ENCODE assay signal across 31 cellular contexts in the genomic region with DNA sequence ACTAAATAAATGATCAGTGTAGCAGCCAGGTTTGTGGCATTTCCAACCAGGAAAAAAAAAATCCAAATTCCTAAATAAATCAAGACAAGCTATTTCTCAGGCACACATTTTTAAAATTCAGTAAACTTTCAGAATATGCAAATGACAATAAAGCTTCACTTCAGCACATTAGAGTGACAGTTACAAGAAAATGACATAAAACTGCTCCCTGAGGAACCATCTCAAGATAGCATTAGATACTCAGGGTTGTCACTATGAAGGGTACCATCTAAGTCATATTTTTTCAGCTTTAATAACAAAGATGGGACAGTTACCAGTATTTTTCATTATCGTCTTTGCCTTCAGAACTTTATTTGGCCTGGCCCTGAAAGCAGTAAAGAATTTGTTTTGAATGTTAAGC.
DNase-seq lines count a peak whose midpoint lies in the region; ATAC-seq and TF ChIP-seq lines count a peak whose summit lies in the region.
"Had no signal": no experiment of that assay in that cellular context is flagged by ENCODE, and none has a peak within 500 bp of the region (broad histone marks: within the 10 kb centered on the region; RNA-seq: fewer than 3 reads in every experiment).

No MANE protein-coding gene starts in this region.

- TF ChIP-seq EP300 in neural cell (conservative IDR thresholded peaks at IDR 0.05; ENCODE audit: poor library complexity, severe bottlenecking) = peak; percentile 97

- no peaks in the 10 kb centered on the region for H3K9me2 ChIP-seq in hepatocyte (replicated peaks; ENCODE audit: insufficient read depth)
- H3K9me2 ChIP-seq in neural cell (ENCODE audit: insufficient read depth, low read length) = no peaks in the 10 kb centered on the region

- peaks cover 5% of the 10 kb centered on the region for H3K79me2 ChIP-seq in hepatocyte
- no peaks in the 10 kb centered on the region for H3K79me2 ChIP-seq in neural cell (replicated peaks; ENCODE audit: insufficient read depth, low read length)

- DNase-seq in hepatocyte (ENCODE audit: low spot score) (no peak), T-helper 2 cell (no peak), mucosa of descending colon (no peak)
- no peak for DNase-seq in effector CD4-positive, alpha-beta T cell
- DNase-seq: 8988T; ACHN; AML-193; BE2C; C1 segment of cervical spinal cord; Caco-2; Calu3; CD4-positive, alpha-beta memory T cell; CD4-positive, alpha-beta T cell; CD4-positive, CD25-positive, alpha-beta regulatory T cell; CD8-positive, alpha-beta memory T cell; CD8-positive, alpha-beta T cell; COR-L47; DMS 273 treated with DMSO at 0.1 percent for 48 hours; DMS153; DMS53; DMS79; DMS79 treated with DMSO at 0.1 percent for 48 hours; DND-41; EL had no signal

- H3K4me3 ChIP-seq in hepatocyte (no peak overlapping the region), neural cell (ENCODE audit: low read length) (peak overlapping the region; percentile 27), mucosa of descending colon (no peak overlapping the region)
- H3K4me3 ChIP-seq: A549; BLaER1; BLaER1 treated with 17β-estradiol and CSF1 and Interleukin-3, amounts not matched to agents 10 nM and 100 nM had no signal

- H4K20me1 ChIP-seq in hepatocyte (ENCODE audit: insufficient read depth, poor library complexity, severe bottlenecking) (peaks cover 2% of the 10 kb centered on the region), neural cell (ENCODE audit: insufficient read depth) (no peaks in the 10 kb centered on the region)
- H4K20me1 ChIP-seq: BLaER1; BLaER1 treated with 17β-estradiol and CSF1 and Interleukin-3, amounts not matched to agents 10 nM and 100 nM had no signal

- intact Hi-C loops in mucosa of descending colon (cut with DNase I, micrococcal nuclease) = no loop called here

- H3K4me1 ChIP-seq in hepatocyte (ENCODE audit: insufficient read depth) (no peaks in the 10 kb centered on the region), mucosa of descending colon (ENCODE audit: low read depth) (no peaks in the 10 kb centered on the region)
- H3K4me1 ChIP-seq: A549, BE2C, BLaER1, Caco-2 had no signal

- H3K27ac ChIP-seq in VCaP (peak overlapping the region; percentile 17; the same call in 1 of the 2 replicates), hepatocyte (peak overlapping the region; percentile 74), neural cell (ENCODE audit: low read length) (peak overlapping the region; percentile 83)
- H3K27ac ChIP-seq: 22Rv1; A549; BLaER1; BLaER1 treated with 17β-estradiol and CSF1 and Interleukin-3, amounts not matched to agents 10 nM and 100 nM; C4-2B had no signal

- H3K9me3 ChIP-seq in hepatocyte (ENCODE audit: low read depth) (peaks cover 3% of the 10 kb centered on the region), neural cell (ENCODE audit: low read length) (no peaks in the 10 kb centered on the region), mucosa of descending colon (no peaks in the 10 kb centered on the region)
- H3K9me3 ChIP-seq: A549, BE2C had no signal

- 91% methylated on average over 1 of the region's 1 CpG for WGBS in hepatocyte (ENCODE audit: low lambda C conversion rate, missing lambda C conversion rate)

- H3K36me3 ChIP-seq in hepatocyte (replicated peaks; ENCODE audit: insufficient read depth, low read depth) (no peaks in the 10 kb centered on the region), neural cell (ENCODE audit: insufficient read depth, low read length) (no peaks in the 10 kb centered on the region), mucosa of descending colon (ENCODE audit: low read depth) (no peaks in the 10 kb centered on the region)
- H3K36me3 ChIP-seq: BE2C; BLaER1; BLaER1 treated with 17β-estradiol and CSF1 and Interleukin-3, amounts not matched to agents 10 nM and 100 nM had no signal

- H3K4me2 ChIP-seq in hepatocyte (no peak overlapping the region), neural cell (ENCODE audit: low read length) (no peak overlapping the region)
- H3K4me2 ChIP-seq: A549, BLaER1 had no signal

- H3K27me3 ChIP-seq in hepatocyte (no peaks in the 10 kb centered on the region), neural cell (ENCODE audit: insufficient read depth, low read depth, low read length) (no peaks in the 10 kb centered on the region)
- H3K27me3 ChIP-seq: BE2C; BLaER1; BLaER1 treated with 17β-estradiol and CSF1 and Interleukin-3, amounts not matched to agents 10 nM and 100 nM had no signal

- ATAC-seq in mucosa of descending colon = no peak
- ATAC-seq: A549; CD8-positive, alpha-beta T cell had no signal

- H2AFZ ChIP-seq in hepatocyte (no peak overlapping the region), neural cell (ENCODE audit: low read depth, low read length) (no peak overlapping the region)

- peaks cover 2% of the 10 kb centered on the region for H3F3A ChIP-seq in neural cell (ENCODE audit: insufficient read depth, low read length, poor library complexity, severe bottlenecking)

- no peak for TF ChIP-seq CTCF in VCaP (conservative IDR thresholded peaks at IDR 0.05)
- TF ChIP-seq CTCF in hepatocyte (IDR thresholded peaks at IDR 0.05; ENCODE audit: poor library complexity) = no peak
- no peak for TF ChIP-seq CTCF in neural cell (IDR thresholded peaks at IDR 0.05; ENCODE audit: poor library complexity, severe bottlenecking)
- no peak for TF ChIP-seq CTCF in mucosa of descending colon (IDR thresholded peaks at IDR 0.05)

- no peak for TF ChIP-seq RAD21 in neural cell (conservative IDR thresholded peaks at IDR 0.05)

- peak overlapping the region; percentile 37 for H3K9ac ChIP-seq in neural cell (ENCODE audit: low read length)
- H3K9ac ChIP-seq: BLaER1; BLaER1 treated with 17β-estradiol and CSF1 and Interleukin-3, amounts not matched to agents 10 nM and 100 nM had no signal

TF ChIP-seq in neural cell, 6 proteins besides CTCF, POLR2A, EP300 and RAD21:
- TF ChIP-seq TAF1 (IDR thresholded peaks at IDR 0.05; ENCODE audit: low read depth) (no peak), SMC3 (conservative IDR thresholded peaks at IDR 0.05; ENCODE audit: poor library complexity) (peak; percentile 23), MXI1 (conservative IDR thresholded peaks at IDR 0.05; ENCODE audit: poor library complexity, severe bottlenecking) (no peak), POLR2AphosphoS5 (IDR thresholded peaks at IDR 0.05) (peak; percentile 69)
- TF ChIP-seq, protein P1, sequence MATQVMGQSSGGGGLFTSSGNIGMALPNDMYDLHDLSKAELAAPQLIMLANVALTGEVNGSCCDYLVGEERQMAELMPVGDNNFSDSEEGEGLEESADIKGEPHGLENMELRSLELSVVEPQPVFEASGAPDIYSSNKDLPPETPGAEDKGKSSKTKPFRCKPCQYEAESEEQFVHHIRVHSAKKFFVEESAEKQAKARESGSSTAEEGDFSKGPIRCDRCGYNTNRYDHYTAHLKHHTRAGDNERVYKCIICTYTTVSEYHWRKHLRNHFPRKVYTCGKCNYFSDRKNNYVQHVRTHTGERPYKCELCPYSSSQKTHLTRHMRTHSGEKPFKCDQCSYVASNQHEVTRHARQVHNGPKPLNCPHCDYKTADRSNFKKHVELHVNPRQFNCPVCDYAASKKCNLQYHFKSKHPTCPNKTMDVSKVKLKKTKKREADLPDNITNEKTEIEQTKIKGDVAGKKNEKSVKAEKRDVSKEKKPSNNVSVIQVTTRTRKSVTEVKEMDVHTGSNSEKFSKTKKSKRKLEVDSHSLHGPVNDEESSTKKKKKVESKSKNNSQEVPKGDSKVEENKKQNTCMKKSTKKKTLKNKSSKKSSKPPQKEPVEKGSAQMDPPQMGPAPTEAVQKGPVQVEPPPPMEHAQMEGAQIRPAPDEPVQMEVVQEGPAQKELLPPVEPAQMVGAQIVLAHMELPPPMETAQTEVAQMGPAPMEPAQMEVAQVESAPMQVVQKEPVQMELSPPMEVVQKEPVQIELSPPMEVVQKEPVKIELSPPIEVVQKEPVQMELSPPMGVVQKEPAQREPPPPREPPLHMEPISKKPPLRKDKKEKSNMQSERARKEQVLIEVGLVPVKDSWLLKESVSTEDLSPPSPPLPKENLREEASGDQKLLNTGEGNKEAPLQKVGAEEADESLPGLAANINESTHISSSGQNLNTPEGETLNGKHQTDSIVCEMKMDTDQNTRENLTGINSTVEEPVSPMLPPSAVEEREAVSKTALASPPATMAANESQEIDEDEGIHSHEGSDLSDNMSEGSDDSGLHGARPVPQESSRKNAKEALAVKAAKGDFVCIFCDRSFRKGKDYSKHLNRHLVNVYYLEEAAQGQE (IDR thresholded peaks at IDR 0.05; ENCODE audit: borderline replicate concordance) = peak; percentile 70

Comparison
In these comparisons a context has a peak if more than half of its experiments do, and no peak if none do; other contexts are left out.
1. H3K27ac ChIP-seq: peak in every context shown above with its lines; median percentile 83 in neural cell; 74 in hepatocyte; 17 in VCaP.